ENCODE assay signal across 28 cellular contexts in genomic region chr4:52704133-52704532, GRCh38.
A peak's percentile ranks its signal among the peaks of the same experiment; 100 is the strongest.
DNase-seq lines count a peak whose midpoint lies in the region; ATAC-seq and TF ChIP-seq lines count a peak whose summit lies in the region.
"Had no signal": no experiment of that assay in that cellular context is flagged by ENCODE, and none has a peak within 500 bp of the region (broad histone marks: within the 10 kb centered on the region; RNA-seq: fewer than 3 reads in every experiment).

No MANE protein-coding gene starts in this region.

- H3K9me3 Mint-ChIP-seq in activated naive CD8-positive, alpha-beta T cell treated with anti-CD3 and anti-CD28 coated beads, Interleukin-2, amount 50 U/mL, for 24 hours: no peaks in the 10 kb centered on the region
- H3K9me3 Mint-ChIP-seq: activated naive CD8-positive, alpha-beta T cell treated with anti-CD3 and anti-CD28 coated beads, Interleukin-2, amount 10 ng/mL, durations not matched to agents 7 days and 5 days; activated T-cell treated with anti-CD3 and anti-CD28 coated beads, Interleukin-2, amount 50 U/mL, for 4 hours; CD4-positive, CD25-positive, alpha-beta regulatory T cell; central memory CD8-positive, alpha-beta T cell; neural crest cell; WTC11 had no signal

- TF ChIP-seq CTCF in epithelial cell of esophagus (IDR thresholded peaks at IDR 0.05; ENCODE audit: insufficient read depth, low read depth, low read length, missing control alignments): no peak

- no peaks in the 10 kb centered on the region for H3K36me3 Mint-ChIP-seq in activated naive CD8-positive, alpha-beta T cell treated with anti-CD3 and anti-CD28 coated beads, Interleukin-2, amount 50 U/mL, for 24 hours (ENCODE audit: low read depth)
- H3K36me3 Mint-ChIP-seq: activated naive CD8-positive, alpha-beta T cell treated with anti-CD3 and anti-CD28 coated beads, Interleukin-2, amount 10 ng/mL, durations not matched to agents 7 days and 5 days; CD4-positive, CD25-positive, alpha-beta regulatory T cell; WTC11 had no signal

- H3K4me3 ChIP-seq in epithelial cell of esophagus (ENCODE audit: low read length) (no peak overlapping the region), skeletal muscle cell (ENCODE audit: low read depth, low read length) (no peak overlapping the region)
- H3K4me3 ChIP-seq: suprapubic skin, upper lobe of right lung had no signal

- no peak for ATAC-seq in GM18858 (IDR thresholded peaks at IDR 0.05; ENCODE audit: unreplicated experiment)
- ATAC-seq in activated naive CD8-positive, alpha-beta T cell treated with anti-CD3 and anti-CD28 coated beads, Interleukin-2, amount 50 U/mL, for 24 hours: no peak
- ATAC-seq: activated T-cell treated with anti-CD3 and anti-CD28 coated beads, Interleukin-2, amount 50 U/mL, for 4 hours; esophagus mucosa; left colon; upper lobe of right lung; WTC11 had no signal

- H3K4me1 Mint-ChIP-seq in activated naive CD8-positive, alpha-beta T cell treated with anti-CD3 and anti-CD28 coated beads, Interleukin-2, amount 50 U/mL, for 24 hours: peaks cover under 1% of the 10 kb centered on the region
- H3K4me1 Mint-ChIP-seq: activated naive CD8-positive, alpha-beta T cell treated with anti-CD3 and anti-CD28 coated beads, Interleukin-2, amount 10 ng/mL, durations not matched to agents 7 days and 5 days; CD4-positive, CD25-positive, alpha-beta regulatory T cell; central memory CD8-positive, alpha-beta T cell; neural crest cell had no signal

- DNase-seq in NCI-H2171 treated with DMSO at 0.1 percent for 48 hours (lab: John Stamatoyannopoulos, UW) (peak; percentile 21), NCI-H2171 (lab: John Stamatoyannopoulos, UW) (no peak), NCI-H1105 treated with DMSO at 0.1 percent for 48 hours (lab: John Stamatoyannopoulos, UW) (peak; percentile 72), epithelial cell of esophagus (ENCODE audit: low read depth) (peak; percentile 33), skeletal muscle cell (ENCODE audit: low read depth) (peak; percentile 24), HuH-7 (ENCODE audit: low spot score) (no peak)
- no peak for DNase-seq in activated naive CD8-positive, alpha-beta T cell treated with anti-CD3 and anti-CD28 coated beads, Interleukin-2, amount 50 U/mL, for 24 hours
- DNase-seq: activated CD4-positive, alpha-beta T cell treated with anti-CD3 and anti-CD28 coated beads, Interleukin-2, amount 50 U/mL, for 1 hour; activated gamma-delta T cell treated with Interleukin-2 at 50 U/mL for 16 hours; activated naive CD8-positive, alpha-beta T cell treated with anti-CD3 and anti-CD28 coated beads, Interleukin-2, amount 10 ng/mL, durations not matched to agents 7 days and 5 days; activated T-cell treated with anti-CD3 and anti-CD28 coated beads, Interleukin-2, amount 50 U/mL, for 4 hours; Calu3; CD4-positive, CD25-positive, alpha-beta regulatory T cell; hippocampal formation; left colon; mesendoderm; NCI-H1436 treated with DMSO at 0.1 percent for 48 hours; NCI-H510A; stimulated activated CD4-positive, alpha-beta T cell treated with anti-CD3 and anti-CD28 coated beads, Interleukin-1b, Interleukin-23, amount 100 ng/mL, for 48 hours; stimulated activated naive CD4-positive, alpha-beta T cell treated with Interleukin-2 at 50 U/mL for 16 hours; T1000; upper lobe of right lung had no signal

- H3K27ac Mint-ChIP-seq in activated naive CD8-positive, alpha-beta T cell treated with anti-CD3 and anti-CD28 coated beads, Interleukin-2, amount 50 U/mL, for 24 hours: no peak overlapping the region
- H3K27ac Mint-ChIP-seq: activated naive CD8-positive, alpha-beta T cell treated with anti-CD3 and anti-CD28 coated beads, Interleukin-2, amount 10 ng/mL, durations not matched to agents 7 days and 5 days; CD4-positive, CD25-positive, alpha-beta regulatory T cell; WTC11 had no signal

- H3K4me3 Mint-ChIP-seq in activated naive CD8-positive, alpha-beta T cell treated with anti-CD3 and anti-CD28 coated beads, Interleukin-2, amount 50 U/mL, for 24 hours: no peak overlapping the region
- H3K4me3 Mint-ChIP-seq: activated naive CD8-positive, alpha-beta T cell treated with anti-CD3 and anti-CD28 coated beads, Interleukin-2, amount 10 ng/mL, durations not matched to agents 7 days and 5 days; activated T-cell treated with anti-CD3 and anti-CD28 coated beads, Interleukin-2, amount 50 U/mL, for 4 hours; CD4-positive, CD25-positive, alpha-beta regulatory T cell; central memory CD8-positive, alpha-beta T cell; neural crest cell; WTC11 had no signal

- peaks cover 6% of the 10 kb centered on the region for H3K27me3 Mint-ChIP-seq in activated naive CD8-positive, alpha-beta T cell treated with anti-CD3 and anti-CD28 coated beads, Interleukin-2, amount 50 U/mL, for 24 hours
- H3K27me3 Mint-ChIP-seq: central memory CD8-positive, alpha-beta T cell had no signal

Comparison
In these comparisons a context has a peak if more than half of its experiments do, and no peak if none do; other contexts are left out.
1. DNase-seq: peak in NCI-H2171 treated with DMSO at 0.1 percent for 48 hours (single experiment), NCI-H1105 treated with DMSO at 0.1 percent for 48 hours (single experiment), epithelial cell of esophagus (single experiment) and skeletal muscle cell (single experiment); none in NCI-H2171 (single experiment), HuH-7 (single experiment) and activated naive CD8-positive, alpha-beta T cell treated with anti-CD3 and anti-CD28 coated beads, Interleukin-2, amount 50 U/mL, for 24 hours (single experiment).